ENCODE assay signal across 23 cellular contexts in the genomic region with DNA sequence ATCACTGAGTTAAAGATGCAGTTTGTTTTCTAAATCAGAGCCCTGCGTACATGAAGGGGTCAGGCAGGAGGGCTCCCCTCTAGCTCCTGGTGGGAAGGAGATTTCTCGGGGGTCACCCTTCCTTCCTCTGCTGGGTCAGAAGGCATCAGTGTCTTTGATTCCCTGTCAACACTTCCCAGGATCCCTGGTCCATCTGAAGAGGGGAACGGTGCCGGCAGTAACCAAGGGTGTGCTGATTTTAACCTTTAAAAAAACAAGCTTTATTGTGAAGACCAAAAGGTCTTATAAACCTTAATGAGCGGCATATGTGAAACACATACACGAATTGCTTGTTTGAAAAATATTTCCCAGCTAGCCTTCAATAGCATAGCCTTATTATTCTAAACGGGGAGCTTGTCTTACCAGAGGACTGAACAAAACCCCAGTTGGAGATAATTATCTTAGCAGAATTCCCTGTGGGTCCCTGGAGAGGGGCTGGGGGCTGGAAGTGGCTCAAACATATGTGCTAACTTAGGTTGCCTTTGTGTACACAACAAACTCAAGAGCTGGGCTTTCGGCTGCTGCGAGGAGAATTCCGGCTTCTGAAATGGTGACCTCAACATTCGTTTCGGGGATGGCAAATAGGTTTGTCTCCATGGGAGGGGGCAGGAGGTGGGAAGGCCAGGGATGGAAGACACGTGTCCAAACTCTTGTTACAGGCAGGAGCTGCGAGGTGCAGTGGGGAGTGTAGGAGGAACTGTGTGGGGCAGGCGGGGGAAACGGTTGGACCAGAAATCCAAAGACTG.
"Had no signal": no experiment of that assay in that cellular context is flagged by ENCODE, and none has a peak within 500 bp of the region (broad histone marks: within the 10 kb centered on the region; RNA-seq: fewer than 3 reads in every experiment).

No MANE protein-coding gene starts in this region.

- ATAC-seq: activated CD8-positive, alpha-beta T cell treated with anti-CD3 and anti-CD28 coated beads for 36 hours; body of pancreas; psoas muscle; sciatic nerve; stimulated activated naive CD8-positive, alpha-beta T cell treated with anti-CD3 and anti-CD28 coated beads, Interleukin-15, amount 100 ng/mL, for 72 hours had no signal

- H3K79me2 ChIP-seq: hepatocyte had no signal

- H3K4me3 ChIP-seq: body of pancreas, dorsolateral prefrontal cortex, hepatocyte, ovary, psoas muscle, smooth muscle cell, suprapubic skin, upper lobe of left lung had no signal

- H3K9me3 ChIP-seq: body of pancreas, ovary, psoas muscle, suprapubic skin, upper lobe of left lung had no signal

- H3K36me3 ChIP-seq: ovary, suprapubic skin, upper lobe of left lung had no signal

- H3K4me3 Mint-ChIP-seq: activated CD8-positive, alpha-beta T cell treated with anti-CD3 and anti-CD28 coated beads for 36 hours; activated naive CD8-positive, alpha-beta T cell treated with anti-CD3 and anti-CD28 coated beads, Interleukin-2, amount 10 ng/mL, durations not matched to agents 7 days and 5 days; stimulated activated naive CD8-positive, alpha-beta T cell treated with anti-CD3 and anti-CD28 coated beads, Interleukin-15, amount 100 ng/mL, for 72 hours had no signal

- H3K27me3 Mint-ChIP-seq: activated CD8-positive, alpha-beta T cell treated with anti-CD3 and anti-CD28 coated beads for 36 hours; activated naive CD8-positive, alpha-beta T cell treated with anti-CD3 and anti-CD28 coated beads, Interleukin-2, amount 10 ng/mL, durations not matched to agents 7 days and 5 days had no signal

- H2AFZ ChIP-seq: hepatocyte had no signal

- H3K27ac ChIP-seq: body of pancreas, dorsolateral prefrontal cortex, epithelial cell of prostate, hepatocyte, ovary, psoas muscle, suprapubic skin, upper lobe of left lung had no signal

- H3K27ac Mint-ChIP-seq: activated CD8-positive, alpha-beta T cell treated with anti-CD3 and anti-CD28 coated beads for 36 hours; activated naive CD8-positive, alpha-beta T cell treated with anti-CD3 and anti-CD28 coated beads, Interleukin-2, amount 10 ng/mL, durations not matched to agents 7 days and 5 days; activated T-helper 2 cell treated with anti-CD3 and anti-CD28 coated beads, Interferon-gamma antibody, Interleukin-2, Interleukin-4, amounts not matched to agents 10 μg/mL and 5 μg/mL and 100 μg/mL, durations not matched to agents 14 hours and 24 hours and 36 hours; stimulated activated naive CD8-positive, alpha-beta T cell treated with anti-CD3 and anti-CD28 coated beads, Interleukin-15, amount 100 ng/mL, for 72 hours had no signal

- H3K36me3 Mint-ChIP-seq: activated naive CD8-positive, alpha-beta T cell treated with anti-CD3 and anti-CD28 coated beads, Interleukin-2, amount 10 ng/mL, durations not matched to agents 7 days and 5 days had no signal

- H3K27me3 ChIP-seq: body of pancreas, dorsolateral prefrontal cortex, hepatocyte, ovary, upper lobe of left lung had no signal

- H3K4me2 ChIP-seq: hepatocyte had no signal

- H3K9me3 Mint-ChIP-seq: activated CD8-positive, alpha-beta T cell treated with anti-CD3 and anti-CD28 coated beads for 36 hours; activated naive CD8-positive, alpha-beta T cell treated with anti-CD3 and anti-CD28 coated beads, Interleukin-2, amount 10 ng/mL, durations not matched to agents 7 days and 5 days; activated T-helper 2 cell treated with anti-CD3 and anti-CD28 coated beads, Interferon-gamma antibody, Interleukin-2, Interleukin-4, amounts not matched to agents 10 μg/mL and 5 μg/mL and 100 μg/mL, durations not matched to agents 14 hours and 24 hours and 36 hours; stimulated activated naive CD8-positive, alpha-beta T cell treated with anti-CD3 and anti-CD28 coated beads, Interleukin-15, amount 100 ng/mL, for 72 hours had no signal

- DNase-seq: activated CD4-positive, alpha-beta T cell treated with anti-CD3 and anti-CD28 coated beads for 48 hours; activated CD4-positive, CD25-positive, alpha-beta regulatory T cell; activated CD8-positive, alpha-beta T cell treated with anti-CD3 and anti-CD28 coated beads for 36 hours; activated naive CD4-positive, alpha-beta T cell treated with Interleukin-2 at 50 U/mL for 16 hours; activated naive CD8-positive, alpha-beta T cell treated with anti-CD3 and anti-CD28 coated beads, Interleukin-2, amount 10 ng/mL, durations not matched to agents 7 days and 5 days; activated T-cell treated with anti-CD3 and anti-CD28 coated beads, Interleukin-2, amount 50 U/mL, for 1 hour; body of pancreas; central memory CD4-positive, alpha-beta T cell; dorsolateral prefrontal cortex; foreskin fibroblast; ovary; psoas muscle; stimulated activated CD4-positive, alpha-beta T cell treated with anti-CD3 and anti-CD28 coated beads, Interleukin-4, amount 100 ng/mL, for 1 hour; stimulated activated naive CD8-positive, alpha-beta T cell treated with anti-CD3 and anti-CD28 coated beads, Interleukin-15, amount 100 ng/mL, for 72 hours; T-helper 1 cell; T-helper 9 cell; upper lobe of left lung had no signal

- H3K4me1 ChIP-seq: body of pancreas, psoas muscle, upper lobe of left lung had no signal

- H3K4me1 Mint-ChIP-seq: activated naive CD8-positive, alpha-beta T cell treated with anti-CD3 and anti-CD28 coated beads, Interleukin-2, amount 10 ng/mL, durations not matched to agents 7 days and 5 days; stimulated activated naive CD8-positive, alpha-beta T cell treated with anti-CD3 and anti-CD28 coated beads, Interleukin-15, amount 100 ng/mL, for 72 hours had no signal
